ENCODE assay signal across 20 cellular contexts in the genomic region with DNA sequence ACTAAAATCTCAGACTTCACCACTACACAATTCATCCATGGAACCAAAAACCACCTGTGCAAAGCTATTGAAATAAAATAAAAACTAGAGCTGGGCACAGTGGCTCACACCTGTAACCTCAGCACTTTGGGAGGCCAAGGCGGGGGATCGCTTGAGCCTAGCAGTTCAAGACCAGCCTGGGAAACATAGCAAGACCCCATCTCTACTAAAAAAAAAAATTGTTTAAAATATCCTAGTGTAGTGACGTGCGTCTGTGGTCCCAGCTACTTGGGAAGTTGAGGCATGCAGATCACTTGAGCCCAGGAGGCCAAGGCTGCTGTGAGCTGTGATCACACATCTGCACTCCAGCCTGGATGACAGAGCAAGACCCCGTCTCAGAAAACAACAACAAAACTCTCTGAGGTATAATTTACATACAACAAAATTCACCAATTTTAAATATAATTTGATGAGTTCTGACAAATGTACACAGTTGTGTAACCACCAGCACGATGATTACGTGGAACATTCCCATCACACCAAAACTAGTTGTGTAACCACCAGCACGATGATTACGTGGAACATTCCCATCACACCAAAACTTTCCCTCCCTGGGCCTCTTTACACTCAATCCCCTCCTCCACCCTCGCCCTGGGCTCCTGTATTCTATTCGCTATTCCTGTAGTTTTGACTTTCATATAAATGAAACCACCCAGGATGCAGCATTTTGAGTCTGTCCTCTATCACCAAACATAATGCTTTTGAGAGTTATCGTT.
"Had no signal": no experiment of that assay in that cellular context is flagged by ENCODE, and none has a peak within 500 bp of the region (broad histone marks: within the 10 kb centered on the region; RNA-seq: fewer than 3 reads in every experiment).

No MANE protein-coding gene starts in this region.

- H3K9me3 Mint-ChIP-seq: activated CD4-positive, alpha-beta T cell treated with anti-CD3 and anti-CD28 coated beads, Interleukin-2, amount 10 ng/mL, durations not matched to agents 24 days and 14 days; activated naive CD4-positive, alpha-beta T cell treated with anti-CD3 and anti-CD28 coated beads for 36 hours; neural progenitor cell; T-cell; WTC11 had no signal

- H2AFZ ChIP-seq: neural progenitor cell had no signal

- H3K9me3 ChIP-seq: adrenal gland, esophagus squamous epithelium, heart right ventricle, pancreas, right lobe of liver had no signal

- H3K36me3 ChIP-seq: adrenal gland, esophagus squamous epithelium, heart right ventricle, neural progenitor cell, pancreas, right lobe of liver had no signal

- H3K9ac ChIP-seq: neural progenitor cell had no signal

- H3K36me3 Mint-ChIP-seq: memory B cell, neural progenitor cell, WTC11 had no signal

- H3K4me3 Mint-ChIP-seq: activated CD4-positive, alpha-beta T cell treated with anti-CD3 and anti-CD28 coated beads, Interleukin-2, amount 10 ng/mL, durations not matched to agents 24 days and 14 days; activated naive CD4-positive, alpha-beta T cell treated with anti-CD3 and anti-CD28 coated beads for 36 hours; memory B cell; naive thymus-derived CD4-positive, alpha-beta T cell; neural progenitor cell; T-cell; WTC11 had no signal

- H3K4me3 ChIP-seq: adrenal gland, esophagus squamous epithelium, heart right ventricle, neural progenitor cell, pancreas, right lobe of liver, smooth muscle cell, tibial nerve had no signal

- DNase-seq: activated CD8-positive, alpha-beta memory T cell treated with anti-CD3 and anti-CD28 coated beads for 24 hours; activated naive CD4-positive, alpha-beta T cell treated with anti-CD3 and anti-CD28 coated beads for 36 hours; dermis blood vessel endothelial cell; effector memory CD4-positive, alpha-beta T cell; esophagus squamous epithelium; heart right ventricle; kidney glomerular epithelial cell; naive thymus-derived CD4-positive, alpha-beta T cell; right lobe of liver; stimulated activated naive CD4-positive, alpha-beta T cell; substantia nigra; T-cell had no signal

- H3K27me3 ChIP-seq: adrenal gland, neural progenitor cell, pancreas, right lobe of liver had no signal

- H3K4me2 ChIP-seq: neural progenitor cell, smooth muscle cell had no signal

- H3K27ac ChIP-seq: adrenal gland, esophagus squamous epithelium, heart right ventricle, neural progenitor cell, pancreas, right lobe of liver, tibial nerve had no signal

- H3K4me1 Mint-ChIP-seq: activated CD4-positive, alpha-beta T cell treated with anti-CD3 and anti-CD28 coated beads, Interleukin-2, amount 10 ng/mL, durations not matched to agents 24 days and 14 days; memory B cell; neural progenitor cell; T-cell had no signal

- H3K27ac Mint-ChIP-seq: activated CD4-positive, alpha-beta T cell treated with anti-CD3 and anti-CD28 coated beads, Interleukin-2, amount 10 ng/mL, durations not matched to agents 24 days and 14 days; activated naive CD4-positive, alpha-beta T cell treated with anti-CD3 and anti-CD28 coated beads for 36 hours; memory B cell; naive thymus-derived CD4-positive, alpha-beta T cell; neural progenitor cell; T-cell had no signal

- H3K4me1 ChIP-seq: esophagus squamous epithelium, heart right ventricle, right lobe of liver, tibial nerve had no signal
